20 cellular contexts compared by ENCODE assay signal in genomic region chrX:16651422-16651821, GRCh38. TPM values are rescaled to one million over a fixed set of nuclear protein-coding genes. Genes with fewer than 3 reads are reported as not detected.
DNase-seq lines count a peak whose midpoint lies in the region; ATAC-seq, FAIRE-seq and TF ChIP-seq lines count a peak whose summit lies in the region.
"Had no signal": no experiment of that assay in that cellular context is flagged by ENCODE, and none has a peak within 500 bp of the region (broad histone marks: within the 10 kb centered on the region; RNA-seq: fewer than 3 reads in every experiment).

No MANE protein-coding gene starts in this region.

- H3K27me3 ChIP-seq in IMR-90 (ENCODE audit: control insufficient read depth, insufficient read depth, low read length) (peaks cover 3% of the 10 kb centered on the region; the same call in 1 of the 2 replicates), K562 (ENCODE audit: control insufficient read depth in 2 of 2, insufficient read depth in 2 of 2, low read length in 2 of 2) (no peaks in the 10 kb centered on the region), left ventricle myocardium inferior (ENCODE audit: low read depth) (no peaks in the 10 kb centered on the region)

- in situ Hi-C loops in IMR-90 (cut with MboI; ENCODE audit: low sequenced_read_pairs) = no loop called here
- in situ Hi-C loops in K562 (cut with MboI) = loop anchor here (25.0 kb wide), 1 partner anchor 389 kb away; no protein-coding TSS in a partner anchor

- no peak overlapping the region for H3K4me2 ChIP-seq in IMR-90 (ENCODE audit: low read depth, low read length)
- H3K4me2 ChIP-seq in K562 (ENCODE audit: insufficient read depth, low read length) = no peak overlapping the region

- POLR2A ChIA-PET in IMR-90 (lab: Charles Lee; ENCODE audit: unreplicated experiment) (no interaction called here), K562 (lab: Yijun Ruan, JAX) (no interaction called here)

- peak overlapping the region in 1 of 2 experiments; percentile 74; a peak in 1 of 4 replicates for H4K8ac ChIP-seq in IMR-90 (ENCODE audit: low read depth in 2 of 2, low read length in 2 of 2)

- no peaks in the 10 kb centered on the region for H3K36me3 ChIP-seq in IMR-90 (ENCODE audit: control insufficient read depth, insufficient read depth, low read length)
- H3K36me3 ChIP-seq in K562 (ENCODE audit: control insufficient read depth, insufficient read depth, low read length) = no peaks in the 10 kb centered on the region
- no peaks in the 10 kb centered on the region for H3K36me3 ChIP-seq in left ventricle myocardium inferior
- no peaks in the 10 kb centered on the region for H3K36me3 ChIP-seq in kidney (ENCODE audit: control insufficient read depth in 1 of 2, insufficient read depth in 2 of 2, low read length in 2 of 2)

- no peak for TF ChIP-seq EP300 in K562 (IDR thresholded peaks at IDR 0.05; ENCODE audit: low read length)

- 0 out of 2 replicates have a peak overlapping the region, but pooled peaks have one; percentile 38 for H3K23ac ChIP-seq in IMR-90 (ENCODE audit: low read depth, low read length)

- H2AFZ ChIP-seq in IMR-90 (replicated peaks; ENCODE audit: low read length, poor library complexity) = no peak overlapping the region
- H2AFZ ChIP-seq in K562 (ENCODE audit: low read depth, low read length) = no peak overlapping the region

- no TSS peak for BruUV-seq in IMR-90 (replicated peaks; lab: Mats Ljungman, UMichigan)
- BruUV-seq in K562 (replicated peaks; lab: Mats Ljungman, UMichigan) = no TSS peak

- H3K4me1 ChIP-seq in IMR-90 (ENCODE audit: control insufficient read depth, insufficient read depth, low read length) (peaks cover 8% of the 10 kb centered on the region), K562 (replicated peaks in 1 of 2; ENCODE audit: control insufficient read depth in 2 of 2, insufficient read depth in 2 of 2, low read length in 2 of 2) (no peaks in the 10 kb centered on the region), left ventricle myocardium inferior (no peaks in the 10 kb centered on the region), kidney (ENCODE audit: control insufficient read depth in 1 of 2, insufficient read depth in 1 of 2, low read depth in 1 of 2, low read length in 2 of 2) (no peaks in the 10 kb centered on the region)

- dilution Hi-C loops in IMR-90 (cut with HindIII; ENCODE audit: low sequenced_read_pairs, unreplicated experiment) = no loop called here

- H3K79me2 ChIP-seq in K562 (ENCODE audit: control insufficient read depth, insufficient read depth, low read length) = no peaks in the 10 kb centered on the region

- TF ChIP-seq POLR2A in IMR-90 (IDR thresholded peaks at IDR 0.05; ENCODE audit: low read depth, low read length) (no peak), K562 (conservative IDR thresholded peaks at IDR 0.05) (no peak)

- no peak for ATAC-seq in IMR-90 (ENCODE audit: low read depth)
- no peak for ATAC-seq in K562

- peaks cover 0 to 27% of the 10 kb centered on the region in 2 experiments; a peak in 2 of 4 replicates for H3K79me1 ChIP-seq in IMR-90 (ENCODE audit: low read depth in 1 of 2, low read length in 2 of 2)

- no peak overlapping the region for H3K14ac ChIP-seq in IMR-90 (replicated peaks; ENCODE audit: low read depth, low read length)

- no peak overlapping the region; the same call in 1 of the 2 replicates for H4K5ac ChIP-seq in IMR-90 (ENCODE audit: low read depth, low read length)

- peak overlapping the region; percentile 66 for H2BK5ac ChIP-seq in IMR-90 (ENCODE audit: low read depth, low read length, poor library complexity, severe bottlenecking)

- H3K9me1 ChIP-seq in IMR-90 (ENCODE audit: insufficient read depth, low read length) (no peaks in the 10 kb centered on the region), K562 (ENCODE audit: control insufficient read depth, insufficient read depth, low read length) (no peaks in the 10 kb centered on the region)

- H3K9ac ChIP-seq in IMR-90 (ENCODE audit: low read depth, low read length) = no peak overlapping the region
- no peak overlapping the region for H3K9ac ChIP-seq in K562 (ENCODE audit: insufficient read depth in 1 of 2, low read depth in 2 of 2, low read length in 2 of 2)
- no peak overlapping the region for H3K9ac ChIP-seq in kidney (ENCODE audit: low read length in 2 of 2)

- H4K91ac ChIP-seq in IMR-90 (ENCODE audit: insufficient read depth, low read depth, low read length) = no peak overlapping the region

- H3K9me3 ChIP-seq in IMR-90 (ENCODE audit: control insufficient read depth, insufficient read depth, low read length) = no peaks in the 10 kb centered on the region
- H3K9me3 ChIP-seq in K562 (replicated peaks; ENCODE audit: control insufficient read depth, insufficient read depth, low read depth, low read length) = no peaks in the 10 kb centered on the region
- no peaks in the 10 kb centered on the region for H3K9me3 ChIP-seq in left ventricle myocardium inferior (replicated peaks)
- no peaks in the 10 kb centered on the region for H3K9me3 ChIP-seq in kidney (ENCODE audit: control insufficient read depth in 1 of 2, low read length in 2 of 2)
- H3K9me3 ChIP-seq: HAP-1 had no signal

- H2AK5ac ChIP-seq in IMR-90 (ENCODE audit: low read depth, low read length) = peak overlapping the region; percentile 70; the same call in 1 of the 2 replicates

- DNase-seq in GM19239 (ENCODE audit: insufficient read length, low spot score) = no peak
- DNase-seq in IMR-90 = no peak
- no peak for DNase-seq in K562 (ENCODE audit: extremely low read depth in 1 of 4, low spot score in 3 of 4)
- no peak for DNase-seq in activated gamma-delta T cell (lab: John Stamatoyannopoulos, UW)
- no peak for DNase-seq in left ventricle myocardium inferior
- DNase-seq in kidney = no peak
- no peak for DNase-seq in dedifferentiated amniotic fluid mesenchymal stem cell (ENCODE audit: extremely low spot score)
- DNase-seq: AML-193; CD4-positive, alpha-beta T cell; DMS153; DMS79; GDM1; KBM-7 had no signal

- TF ChIP-seq CTCF in IMR-90 (conservative IDR thresholded peaks at IDR 0.05; ENCODE audit: low read depth, low read length) (no peak), K562 (IDR thresholded peaks at IDR 0.05 in 2 of 3, conservative IDR thresholded peaks at IDR 0.05 in 1 of 3; ENCODE audit: insufficient read depth in 2 of 3, low read depth in 1 of 3, low read length in 3 of 3) (no peak), left ventricle myocardium inferior (IDR thresholded peaks at IDR 0.05; ENCODE audit: borderline replicate concordance) (no peak), kidney (IDR thresholded peaks at IDR 0.05; ENCODE audit: borderline replicate concordance, extremely low read depth, insufficient read depth) (no peak)

- no peak overlapping the region for H3K56ac ChIP-seq in IMR-90 (ENCODE audit: extremely low read depth, insufficient read depth, low read length)

- TF ChIP-seq RAD21 in IMR-90 (IDR thresholded peaks at IDR 0.05; ENCODE audit: low read length) (no peak), K562 (CRISPR knock-in tag; conservative IDR thresholded peaks at IDR 0.05 in 1 of 2, IDR thresholded peaks at IDR 0.05 in 1 of 2) (no peak)

- peak overlapping the region; percentile 82; the same call in 1 of the 2 replicates for H3K4ac ChIP-seq in IMR-90 (ENCODE audit: low read depth, low read length)

- H3K27ac ChIP-seq in IMR-90 (ENCODE audit: insufficient read depth, low read length) (no peak overlapping the region), K562 (ENCODE audit: extremely low read depth, low read depth, low read length) (no peak overlapping the region), left ventricle myocardium inferior (replicated peaks) (no peak overlapping the region), kidney (ENCODE audit: low read depth in 2 of 2, low read length in 2 of 2) (no peak overlapping the region)
- H3K27ac ChIP-seq: C4-2B had no signal

- H2BK15ac ChIP-seq in IMR-90 (ENCODE audit: low read depth, low read length) = no peak overlapping the region

- peak overlapping the region; percentile 80; the same call in 1 of the 2 replicates for H2BK20ac ChIP-seq in IMR-90 (ENCODE audit: low read depth, low read length)

- intact Hi-C loops in IMR-90 (cut with micrococcal nuclease) = no loop called here
- intact Hi-C loops in K562 (cut with micrococcal nuclease) = no loop called here
- intact Hi-C loops in left ventricle myocardium inferior (cut with micrococcal nuclease) = no loop called here
- intact Hi-C loops in kidney (cut with DNase I) = no loop called here

- peak; percentile 11 for FAIRE-seq in GM19239 (lab: Jason Lieb, UNC)
- FAIRE-seq in K562 (lab: Jason Lieb, UNC) = no peak
- FAIRE-seq in kidney (lab: Jason Lieb, UNC) = no peak
- FAIRE-seq: A204.1, H1 had no signal

- H2AK9ac ChIP-seq in IMR-90 (replicated peaks; ENCODE audit: low read depth, low read length, poor library complexity) = no peak overlapping the region

- WGBS in IMR-90 (ENCODE audit: extremely low coverage in 2 of 2, insufficient read length in 1 of 2), 2 experiments = no CpG with 5 or more reads among the region's 2 CpGs
- WGBS in K562 (ENCODE audit: insufficient coverage, low coverage, missing lambda C conversion rate) = 81% methylated on average over 2 of the region's 2 CpGs

- H4K20me1 ChIP-seq in IMR-90 (ENCODE audit: insufficient read depth, low read length) = no peaks in the 10 kb centered on the region
- no peaks in the 10 kb centered on the region for H4K20me1 ChIP-seq in K562 (replicated peaks; ENCODE audit: control insufficient read depth, insufficient read depth, low read length)

- peak overlapping the region; percentile 68; the same call in 1 of the 2 replicates for H3K18ac ChIP-seq in IMR-90 (ENCODE audit: low read depth, low read length)

- no peak overlapping the region for H3K4me3 ChIP-seq in IMR-90 (ENCODE audit: insufficient read depth, low read depth, low read length)
- H3K4me3 ChIP-seq in K562 = no peak overlapping the region
- no peak overlapping the region for H3K4me3 ChIP-seq in left ventricle myocardium inferior
- no peak overlapping the region for H3K4me3 ChIP-seq in kidney (ENCODE audit: low read length in 2 of 2)
- H3K4me3 ChIP-seq: HAP-1 had no signal

- CTCF ChIA-PET in IMR-90 (lab: Yijun Ruan, JAX) = no interaction called here
- CTCF ChIA-PET in K562 (lab: Yijun Ruan, JAX; ENCODE audit: low intra/inter-chr PET ratio) = no interaction called here

- peak overlapping the region; percentile 81 for H2BK120ac ChIP-seq in IMR-90 (ENCODE audit: low read depth, low read length)

RNA-seq across cellular contexts. Expression of gene S100G, which starts 1.5 kb away (rescaled TPM):
- total RNA-seq in IMR-90 (2012; rRNA removed) = not detected in 2 replicates
- not detected in 2 replicates for polyA plus RNA-seq in IMR-90 (2012; rRNA removed)
- not detected in 2 replicates for polyA plus RNA-seq in IMR-90 (2012; cell fraction: cytosol; rRNA removed)
- not detected in 2 replicates for polyA plus RNA-seq in IMR-90 (2012; cell fraction: nucleus; rRNA removed; ENCODE audit: low replicate concordance)
- not detected in 2 replicates for total RNA-seq in K562 (2011; cell fraction: chromatin; rRNA removed; ENCODE audit: low replicate concordance)
- not detected in 2 replicates for total RNA-seq in K562 (2011; cell fraction: nucleolus; rRNA removed)
- total RNA-seq in K562 (2011; cell fraction: nucleoplasm; rRNA removed) = not detected in 2 replicates
- total RNA-seq in K562 (2014; rRNA removed) = not detected in 2 replicates
- not detected in 2 replicates for total RNA-seq in K562 (2014; rRNA removed; fragmentation: Illumina TruSeq; extraction: Trizol)
- total RNA-seq in K562 (2015; rRNA removed; fragmentation: Illumina TruSeq; extraction: Trizol) = not detected in 2 replicates
- not detected in 2 replicates for total RNA-seq in K562 (2021)
- polyA plus RNA-seq in K562 (2011; rRNA removed) = not detected in 2 replicates
- not detected in 2 replicates for polyA plus RNA-seq in K562 (2011; cell fraction: cytosol; rRNA removed)
- polyA plus RNA-seq in K562 (2011; cell fraction: nucleus; rRNA removed) = not detected in 2 replicates
- polyA plus RNA-seq in K562 (2012) = not detected in 2 replicates
- polyA plus RNA-seq in K562 (2014; fragmentation: Illumina TruSeq; extraction: Trizol) = not detected in 2 replicates
- not detected for polyA plus RNA-seq in K562 (2014; fragmentation: Nextera tagmentation; extraction: Ambion mirVana)
- polyA plus RNA-seq in K562 (2014; rRNA removed) = not detected in 2 replicates
- not detected in 2 replicates for polyA minus RNA-seq in K562 (2011; rRNA and poly(A)+ RNA removed)
- not detected in 2 replicates for polyA minus RNA-seq in K562 (2011; cell fraction: cytosol; rRNA and poly(A)+ RNA removed)
- not detected in 2 replicates for polyA minus RNA-seq in K562 (2011; cell fraction: nucleus; rRNA and poly(A)+ RNA removed)
- total RNA-seq in left ventricle myocardium inferior = not detected
- total RNA-seq in kidney = not detected
- polyA plus RNA-seq in kidney (ENCODE audit: insufficient read depth, low read depth, low replicate concordance) = not detected
- total RNA-seq: CD4-positive, alpha-beta T cell; Daoy; H1; HT-29 had no signal
- polyA plus RNA-seq: BJ, H1 had no signal
